Comparison of ENCODE assay signal across 24 cellular contexts in genomic region chr13:73973156-73973555, GRCh38.
"Had no signal": no experiment of that assay in that cellular context is flagged by ENCODE, and none has a peak within 500 bp of the region (broad histone marks: within the 10 kb centered on the region; RNA-seq: fewer than 3 reads in every experiment).

No MANE protein-coding gene starts in this region.

- H3K4me1 ChIP-seq: parathyroid adenoma had no signal

- H3K27me3 Mint-ChIP-seq: activated CD8-positive, alpha-beta T cell treated with anti-CD3 and anti-CD28 coated beads for 36 hours; type B pancreatic cell had no signal

- H3K9me3 ChIP-seq: ascending aorta, gastrocnemius medialis, mucosa of descending colon, right lobe of liver, testis had no signal

- H3K9ac ChIP-seq: parathyroid adenoma had no signal

- H3K27me3 ChIP-seq: ascending aorta, gastrocnemius medialis, right lobe of liver, testis had no signal

- FAIRE-seq: small intestine had no signal

- H3K4me3 ChIP-seq: ascending aorta, gastrocnemius medialis, mucosa of descending colon, right lobe of liver, testis had no signal

- H2AFZ ChIP-seq: parathyroid adenoma had no signal

- H3K27ac Mint-ChIP-seq: activated T-helper 2 cell treated with anti-CD3 and anti-CD28 coated beads, Interferon-gamma antibody, Interleukin-2, Interleukin-4, amounts not matched to agents 10 μg/mL and 5 μg/mL and 100 μg/mL, durations not matched to agents 14 hours and 24 hours and 36 hours; nephron; T-helper 2 cell treated with Interferon-gamma antibody and Interleukin-4, amounts not matched to agents 5 μg/mL and 100 μg/mL, for 36 hours; type B pancreatic cell had no signal

- H3K79me2 ChIP-seq: parathyroid adenoma had no signal

- ATAC-seq: activated CD8-positive, alpha-beta T cell treated with anti-CD3 and anti-CD28 coated beads for 36 hours; esophagus mucosa; gastrocnemius medialis; left ventricle myocardium superior; mucosa of descending colon had no signal

- DNase-seq: activated CD4-positive, alpha-beta T cell treated with anti-CD3 and anti-CD28 coated beads for 48 hours; activated CD4-positive, CD25-positive, alpha-beta regulatory T cell; activated CD8-positive, alpha-beta T cell treated with anti-CD3 and anti-CD28 coated beads for 36 hours; activated naive CD4-positive, alpha-beta T cell treated with Interleukin-2 at 50 U/mL for 16 hours; activated T-cell treated with anti-CD3 and anti-CD28 coated beads, Interleukin-2, amount 50 U/mL, for 1 hour; cortex of kidney; gastrocnemius medialis; head of caudate nucleus; kidney glomerular epithelial cell; left ventricle myocardium superior; mesenchymal stem cell; mucosa of descending colon; small intestine; stimulated activated CD4-positive, alpha-beta T cell treated with anti-CD3 and anti-CD28 coated beads, Interleukin-15, amount 100 ng/mL, for 24 hours; stimulated activated CD4-positive, alpha-beta T cell treated with anti-CD3 and anti-CD28 coated beads, Interleukin-2, amount 100 ng/mL, for 48 hours; testis had no signal

- H3K36me3 ChIP-seq: ascending aorta, gastrocnemius medialis, right lobe of liver had no signal

- H3K27ac ChIP-seq: gastrocnemius medialis, parathyroid adenoma, right lobe of liver had no signal

- H3K4me3 Mint-ChIP-seq: activated CD8-positive, alpha-beta T cell treated with anti-CD3 and anti-CD28 coated beads for 36 hours; nephron; T-helper 2 cell treated with Interferon-gamma antibody and Interleukin-4, amounts not matched to agents 5 μg/mL and 100 μg/mL, for 36 hours; type B pancreatic cell had no signal
